In the genomic region with DNA sequence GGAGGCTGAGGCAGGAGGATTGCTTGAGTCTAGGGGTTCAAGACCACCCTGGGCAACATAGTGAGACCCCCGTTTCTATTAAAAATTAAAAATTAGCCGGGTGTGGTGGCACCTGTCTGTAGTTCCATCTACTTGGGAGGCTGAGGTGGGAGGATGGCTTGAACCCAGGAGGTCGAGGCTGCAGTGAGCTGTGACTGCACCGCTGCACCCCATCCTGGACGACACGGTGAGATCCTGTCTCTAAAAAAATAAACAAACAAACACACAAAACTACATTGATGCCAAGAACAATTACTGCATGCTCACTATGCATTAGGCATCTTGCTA, we compare ENCODE assay signal across 9 cellular contexts. TPM values are rescaled to one million over a fixed set of nuclear protein-coding genes. Genes with fewer than 3 reads are reported as not detected.
DNase-seq lines count a peak whose midpoint lies in the region; ATAC-seq, FAIRE-seq and TF ChIP-seq lines count a peak whose summit lies in the region.
"Had no signal": no experiment of that assay in that cellular context is flagged by ENCODE, and none has a peak within 500 bp of the region (broad histone marks: within the 10 kb centered on the region; RNA-seq: fewer than 3 reads in every experiment).

No MANE protein-coding gene starts in this region.

- ATAC-seq in GM21576 (IDR thresholded peaks at IDR 0.05; ENCODE audit: unreplicated experiment) = no peak

- DNase-seq in GM12865 (ENCODE audit: low read depth) (no peak), fibroblast of villous mesenchyme (ENCODE audit: low read depth) (no peak), retinal pigment epithelial cell (ENCODE audit: low read depth) (no peak), DMS 273 treated with DMSO at 0.1 percent for 48 hours (lab: John Stamatoyannopoulos, UW) (no peak), NCI-H748 (lab: John Stamatoyannopoulos, UW; ENCODE audit: unreplicated experiment) (no peak), frontal cortex (ENCODE audit: low spot score in 2 of 2) (no peak)

- no peak for TF ChIP-seq CTCF in GM12865 (IDR thresholded peaks at IDR 0.05; ENCODE audit: insufficient read depth, low read depth, low read length, missing control alignments)
- no peak for TF ChIP-seq CTCF in VCaP (conservative IDR thresholded peaks at IDR 0.05)
- TF ChIP-seq CTCF in fibroblast of villous mesenchyme (IDR thresholded peaks at IDR 0.05; ENCODE audit: insufficient read depth, low read depth, low read length) = no peak
- no peak for TF ChIP-seq CTCF in retinal pigment epithelial cell (conservative IDR thresholded peaks at IDR 0.05; ENCODE audit: low read depth, low read length)

- H3K4me3 ChIP-seq in GM12865 (ENCODE audit: low read depth, low read length) (peak overlapping the region; percentile 71), fibroblast of villous mesenchyme (ENCODE audit: low read depth, low read length) (peak overlapping the region; percentile 83), retinal pigment epithelial cell (ENCODE audit: low read length) (peak overlapping the region; percentile 75)

- FAIRE-seq in frontal cortex (lab: Jason Lieb, UNC) = no peak

- H3K27ac ChIP-seq in VCaP = peak overlapping the region; percentile 78; the same call in 1 of the 2 replicates
- H3K27ac ChIP-seq: epithelial cell of prostate had no signal

RNA-seq across cellular contexts. Expression of gene CHST12, which starts 0.8 kb away (rescaled TPM):
- total RNA-seq in fibroblast of villous mesenchyme = 2.6 and 3.5 TPM in 2 replicates
- total RNA-seq in frontal cortex = 2.0 TPM

RNA-seq across cellular contexts. Expression of gene EIF3B, which starts 48.0 kb away (rescaled TPM):
- 189 and 210 TPM in 2 replicates for total RNA-seq in fibroblast of villous mesenchyme
- 62.8 TPM for total RNA-seq in frontal cortex
